ENCODE assay signal across 9 cellular contexts in the genomic region with DNA sequence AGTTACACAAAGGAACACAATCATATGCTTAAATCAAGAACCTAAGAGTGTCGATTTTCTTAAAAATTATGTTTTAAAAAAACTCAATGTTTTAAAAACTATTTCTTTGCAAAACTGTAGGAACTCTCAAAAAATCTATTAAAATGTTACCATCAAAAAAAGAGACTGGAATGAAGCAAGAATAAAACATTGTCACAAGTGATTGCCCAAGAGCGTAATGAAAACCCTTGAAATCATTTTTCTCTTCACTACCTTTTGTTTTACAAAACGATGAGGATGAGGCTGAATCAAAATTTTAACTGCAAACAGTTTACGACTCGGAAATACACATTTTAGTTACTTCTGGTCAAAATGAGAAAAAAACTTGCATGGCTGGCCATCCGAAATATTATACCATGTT. TPM values are rescaled to one million over a fixed set of nuclear protein-coding genes. Genes with fewer than 3 reads are reported as not detected.
DNase-seq lines count a peak whose midpoint lies in the region; TF ChIP-seq lines count a peak whose summit lies in the region.
"Had no signal": no experiment of that assay in that cellular context is flagged by ENCODE, and none has a peak within 500 bp of the region (broad histone marks: within the 10 kb centered on the region; RNA-seq: fewer than 3 reads in every experiment).

No MANE protein-coding gene starts in this region.

- no peaks in the 10 kb centered on the region for H3K27me3 ChIP-seq in tibial artery

- H3K9me3 Mint-ChIP-seq in activated T-cell treated with anti-CD3 and anti-CD28 coated beads, Interleukin-2, amount 50 U/mL, for 24 hours, result no peaks in the 10 kb centered on the region

- H3K4me3 Mint-ChIP-seq in activated T-cell treated with anti-CD3 and anti-CD28 coated beads, Interleukin-2, amount 50 U/mL, for 24 hours, result peak overlapping the region; percentile 100

- H3K4me1 ChIP-seq in tibial artery, result peaks cover 0 to 43% (median 14%) of the 10 kb centered on the region in 4 donors

- in situ Hi-C loops in astrocyte of the cerebellum (cut with HindIII; ENCODE audit: low sequenced_read_pairs), result no loop called here

- H3K27ac Mint-ChIP-seq in activated T-cell treated with anti-CD3 and anti-CD28 coated beads, Interleukin-2, amount 50 U/mL, for 24 hours, result peak overlapping the region; percentile 100

- H3K9me3 ChIP-seq in tibial artery, result no peaks in the 10 kb centered on the region

- DNase-seq in activated T-cell treated with anti-CD3 and anti-CD28 coated beads, Interleukin-2, amount 50 U/mL, for 24 hours, result no peak
- no peak for DNase-seq in activated T-cell treated with anti-CD3 and anti-CD28 coated beads, Interleukin-2, amount 50 U/mL, for 1 hour
- DNase-seq in astrocyte of the cerebellum (ENCODE audit: low read depth) (no peak), lower leg skin (ENCODE audit: low spot score in 2 of 2) (no peak), tibial artery (no peak), NCI-H446 (lab: John Stamatoyannopoulos, UW) (no peak), SHP77 (lab: John Stamatoyannopoulos, UW) (no peak), putamen (ENCODE audit: low spot score) (no peak)
- DNase-seq: COR-L47 had no signal

- H3K36me3 Mint-ChIP-seq in activated T-cell treated with anti-CD3 and anti-CD28 coated beads, Interleukin-2, amount 50 U/mL, for 24 hours (ENCODE audit: low read depth), result peaks cover 89% of the 10 kb centered on the region

- no peaks in the 10 kb centered on the region for H3K27me3 Mint-ChIP-seq in activated T-cell treated with anti-CD3 and anti-CD28 coated beads, Interleukin-2, amount 50 U/mL, for 24 hours

- peaks cover 51% of the 10 kb centered on the region for H3K4me1 Mint-ChIP-seq in activated T-cell treated with anti-CD3 and anti-CD28 coated beads, Interleukin-2, amount 50 U/mL, for 24 hours (ENCODE audit: low read depth)

- H3K36me3 ChIP-seq in tibial artery, result peaks cover 3 to 6% (median 5%) of the 10 kb centered on the region in 3 donors

- WGBS in lower leg skin, 2 donors, result 3 to 5% methylated on average over 6 of the region's 6 CpGs

- no peak for TF ChIP-seq POLR2A in lower leg skin (IDR thresholded peaks at IDR 0.05)

- TF ChIP-seq CTCF in astrocyte of the cerebellum (IDR thresholded peaks at IDR 0.05; ENCODE audit: low read depth, low read length, missing control alignments) (no peak), lower leg skin (IDR thresholded peaks at IDR 0.05) (no peak), tibial artery (IDR thresholded peaks at IDR 0.05) (no peak)

- intact Hi-C loops in lower leg skin (cut with DNase I; ENCODE audit: low total_unique reads) (no loop called here), tibial artery (cut with DNase I; ENCODE audit: low total_unique reads) (loop anchor here (5.0 kb wide), 1 partner anchor 349 kb away; a partner anchor contains a TSS)

- H3K4me3 ChIP-seq in astrocyte of the cerebellum (ENCODE audit: low read depth, low read length) (peak overlapping the region; percentile 98), lower leg skin (ENCODE audit: low read depth, poor library complexity, severe bottlenecking) (peak overlapping the region; percentile 91), tibial artery (peak overlapping the region; percentile 61 to 94)

- peak overlapping the region; percentile 95 to 100 for H3K27ac ChIP-seq in tibial artery

RNA-seq across cellular contexts. Expression of a gene that starts 0.9 kb away (rescaled TPM):
- 10 to 100 TPM; 46.5 to 68.4 (median 56.0) TPM for total RNA-seq in lower leg skin

RNA-seq across cellular contexts. Expression of a gene that starts 1.8 kb away (rescaled TPM):
- 10 to 100 TPM in 2 of 4 donors, 1 to 10 TPM in 2; 6.2 to 13.9 (median 9.3) TPM for total RNA-seq in lower leg skin

RNA-seq across cellular contexts. Expression of a gene that starts 53.0 kb away (rescaled TPM):
- total RNA-seq in lower leg skin, result 1 to 10 TPM; 2.4 to 4.7 (median 3.5) TPM
